In the genomic region with DNA sequence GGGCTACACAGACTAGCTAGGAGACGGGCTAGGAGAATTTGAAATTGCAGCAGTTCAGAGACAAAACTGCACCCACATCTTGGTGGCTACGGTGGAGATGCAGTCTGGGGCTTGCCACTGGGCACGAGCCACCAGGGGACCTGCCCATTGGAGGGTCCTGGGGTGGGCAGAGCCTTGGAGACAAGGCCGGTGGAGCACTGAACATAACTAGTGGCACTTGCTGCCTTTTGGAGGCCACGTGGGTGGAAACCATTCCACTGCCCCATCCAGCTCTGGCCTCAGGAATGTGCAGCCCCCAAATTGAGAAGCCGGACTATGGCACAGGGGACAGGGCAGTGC, we compare ENCODE assay signal across 14 cellular contexts.
"Had no signal": no experiment of that assay in that cellular context is flagged by ENCODE, and none has a peak within 500 bp of the region (broad histone marks: within the 10 kb centered on the region; RNA-seq: fewer than 3 reads in every experiment).

No MANE protein-coding gene starts in this region.

- H3K36me3 ChIP-seq: upper lobe of right lung had no signal

- H3K4me3 ChIP-seq: body of pancreas, upper lobe of right lung had no signal

- ATAC-seq: stimulated activated memory B cell treated with anti-CD40 and anti-IgM and Interleukin-4, amounts not matched to agents 10 μg/mL and 1 μg/mL and 100 μg/mL, for 72 hours had no signal

- H3K27me3 ChIP-seq: body of pancreas, esophagus muscularis mucosa, upper lobe of right lung had no signal

- H3K27me3 Mint-ChIP-seq: activated naive CD4-positive, alpha-beta T cell treated with anti-CD3 and anti-CD28 coated beads, Interleukin-2, amount 50 U/mL, for 24 hours; stimulated activated memory B cell treated with anti-CD40 and anti-IgM and Interleukin-4, amounts not matched to agents 10 μg/mL and 1 μg/mL and 100 μg/mL, for 72 hours had no signal

- DNase-seq: activated CD4-positive, alpha-beta T cell treated with anti-CD3 and anti-CD28 coated beads, Interleukin-2, amount 50 U/mL, for 1 hour; activated CD4-positive, CD25-positive, alpha-beta regulatory T cell; activated effector memory CD4-positive, alpha-beta T cell treated with Interleukin-2 at 50 U/mL for 16 hours; activated T-cell treated with anti-CD3 and anti-CD28 coated beads, Interleukin-2, amount 50 U/mL, for 1 hour; body of pancreas; glutamatergic neuron; mammary epithelial cell; substantia nigra; upper lobe of right lung had no signal

- H3K27ac Mint-ChIP-seq: activated naive CD4-positive, alpha-beta T cell treated with anti-CD3 and anti-CD28 coated beads, Interleukin-2, amount 50 U/mL, for 24 hours; T-helper 1 cell treated with Interleukin-12 subunit alpha and Interleukin-12 subunit beta and Interleukin-4 antibody, amounts not matched to agents 30 μg/mL and 1 μg/mL, for 36 hours had no signal

- H3K4me3 Mint-ChIP-seq: activated naive CD4-positive, alpha-beta T cell treated with anti-CD3 and anti-CD28 coated beads, Interleukin-2, amount 50 U/mL, for 24 hours; stimulated activated memory B cell treated with anti-CD40 and anti-IgM and Interleukin-4, amounts not matched to agents 10 μg/mL and 1 μg/mL and 100 μg/mL, for 72 hours; T-helper 1 cell treated with Interleukin-12 subunit alpha and Interleukin-12 subunit beta and Interleukin-4 antibody, amounts not matched to agents 30 μg/mL and 1 μg/mL, for 36 hours had no signal

- H3K9me3 Mint-ChIP-seq: activated naive CD4-positive, alpha-beta T cell treated with anti-CD3 and anti-CD28 coated beads, Interleukin-2, amount 50 U/mL, for 24 hours; nephron progenitor cell; stimulated activated memory B cell treated with anti-CD40 and anti-IgM and Interleukin-4, amounts not matched to agents 10 μg/mL and 1 μg/mL and 100 μg/mL, for 72 hours; T-helper 1 cell treated with Interleukin-12 subunit alpha and Interleukin-12 subunit beta and Interleukin-4 antibody, amounts not matched to agents 30 μg/mL and 1 μg/mL, for 36 hours had no signal

- H3K9me3 ChIP-seq: body of pancreas, esophagus muscularis mucosa, upper lobe of right lung had no signal
